In genomic region chr2:11406492-11407381, GRCh38 we compare ENCODE assay signal across 8 cellular contexts. TPM values are rescaled to one million over a fixed set of nuclear protein-coding genes. Genes with fewer than 3 reads are reported as not detected.
DNase-seq lines count a peak whose midpoint lies in the region; ATAC-seq and TF ChIP-seq lines count a peak whose summit lies in the region.

No MANE protein-coding gene starts in this region.

- H3K27me3 ChIP-seq in SK-N-SH (ENCODE audit: insufficient read depth) (no peaks in the 10 kb centered on the region), gastroesophageal sphincter (no peaks in the 10 kb centered on the region)
- H3K27me3 ChIP-seq in CD8-positive, alpha-beta T cell (ENCODE audit: insufficient read depth, low read length) = no peaks in the 10 kb centered on the region

- no peaks in the 10 kb centered on the region for H3K9me3 Mint-ChIP-seq in CD8-positive, alpha-beta T cell

- TF ChIP-seq CTCF in SK-N-SH (IDR thresholded peaks at IDR 0.05) (no peak), gastroesophageal sphincter (IDR thresholded peaks at IDR 0.05) (no peak), GM20000 (IDR thresholded peaks at IDR 0.05; ENCODE audit: extremely low read depth, missing control alignments) (no peak)
- no peak for TF ChIP-seq CTCF in CD8-positive, alpha-beta T cell (IDR thresholded peaks at IDR 0.05)

- H3K9ac ChIP-seq in SK-N-SH = no peak overlapping the region

- no peaks in the 10 kb centered on the region for H3K4me1 Mint-ChIP-seq in CD8-positive, alpha-beta T cell (ENCODE audit: low read depth)

- peaks cover 4 to 15% of the 10 kb centered on the region in 2 experiments; a peak in 2 of 4 replicates for H3K4me1 ChIP-seq in SK-N-SH (ENCODE audit: control insufficient read depth in 1 of 2, insufficient read depth in 2 of 2, low read depth in 1 of 2, low read length in 1 of 2)
- peaks cover 0 to 46% (median 2%) of the 10 kb centered on the region in 3 donors for H3K4me1 ChIP-seq in gastroesophageal sphincter
- H3K4me1 ChIP-seq in CD8-positive, alpha-beta T cell (ENCODE audit: insufficient read depth, low read length) = no peaks in the 10 kb centered on the region

- H3K27ac Mint-ChIP-seq in CD8-positive, alpha-beta T cell = no peak overlapping the region

- H3K4me3 Mint-ChIP-seq in CD8-positive, alpha-beta T cell = no peak overlapping the region

- H3K36me3 ChIP-seq in SK-N-SH (replicated peaks in 1 of 2; ENCODE audit: control insufficient read depth in 1 of 2, insufficient read depth in 2 of 2, low read length in 1 of 2) (no peaks in the 10 kb centered on the region), gastroesophageal sphincter (no peaks in the 10 kb centered on the region)
- no peaks in the 10 kb centered on the region for H3K36me3 ChIP-seq in CD8-positive, alpha-beta T cell (ENCODE audit: insufficient read depth, low read length)

- intact Hi-C loops in CD8-positive, alpha-beta T cell (cut with DNase I, micrococcal nuclease) = no loop called here

- TF ChIP-seq RAD21 in SK-N-SH (IDR thresholded peaks at IDR 0.05; ENCODE audit: low read length) = no peak

- POLR2A ChIA-PET in SK-N-SH (lab: Yijun Ruan, JAX) = no interaction called here
- POLR2A ChIA-PET in CD8-positive, alpha-beta T cell (lab: Charles Lee) = no interaction called here

- 80% methylated on average over 14 of the region's 14 CpGs for WGBS in SK-N-SH (ENCODE audit: low lambda C conversion rate)
- 19 to 23% methylated on average over 9 to 13 of the region's 14 CpGs for whole genome bisulfite sequencing in gastroesophageal sphincter (ENCODE audit: low coverage in 1 of 2), 2 donors

- H2AFZ ChIP-seq in SK-N-SH (ENCODE audit: low read depth) = peak overlapping the region; percentile 66

- DNase-seq in GM03348 (ENCODE audit: low spot score) (peak; percentile 87), SK-N-SH (peak; percentile 46), renal cortical epithelial cell (ENCODE audit: low read depth) (peak; percentile 59), GM20000 (ENCODE audit: low spot score) (no peak), GOT3 (lab: John Stamatoyannopoulos, UW) (no peak)
- no peak for DNase-seq in stimulated activated CD4-positive, alpha-beta T cell treated with anti-CD3 and anti-CD28 coated beads, Interleukin-1b, Interleukin-23, amount 100 ng/mL, for 48 hours
- DNase-seq in CD8-positive, alpha-beta T cell = no peak

- H3K4me3 ChIP-seq in SK-N-SH (ENCODE audit: low read depth in 2 of 2, low read length in 1 of 2) = no peak overlapping the region
- H3K4me3 ChIP-seq in gastroesophageal sphincter = no peak overlapping the region
- no peak overlapping the region for H3K4me3 ChIP-seq in CD8-positive, alpha-beta T cell (ENCODE audit: low read depth, low read length)

- H3K36me3 Mint-ChIP-seq in CD8-positive, alpha-beta T cell = no peaks in the 10 kb centered on the region

- H3K9me3 ChIP-seq in SK-N-SH (no peaks in the 10 kb centered on the region), gastroesophageal sphincter (no peaks in the 10 kb centered on the region)
- no peaks in the 10 kb centered on the region for H3K9me3 ChIP-seq in CD8-positive, alpha-beta T cell (ENCODE audit: low read length)

- ATAC-seq in gastroesophageal sphincter = peak; percentile 67
- no peak for ATAC-seq in CD8-positive, alpha-beta T cell

- H3K27ac ChIP-seq in SK-N-SH (ENCODE audit: low read depth in 2 of 2, low read length in 1 of 2) (no peak overlapping the region), gastroesophageal sphincter (peak overlapping the region; percentile 6 to 78 (median 74))
- no peak overlapping the region for H3K27ac ChIP-seq in CD8-positive, alpha-beta T cell (ENCODE audit: low read depth, low read length)

- no peak for TF ChIP-seq POLR2A in gastroesophageal sphincter (IDR thresholded peaks at IDR 0.05)

- H3K9me2 ChIP-seq in SK-N-SH = no peaks in the 10 kb centered on the region

- CTCF ChIA-PET in SK-N-SH (lab: Yijun Ruan, JAX) = interaction anchor here (1.1 to 18.9 kb wide), 4 partner anchors 9 to 275 kb away, joined by 3 to 294 read pairs (median 9); a partner anchor contains a TSS
- CTCF ChIA-PET in CD8-positive, alpha-beta T cell (lab: Charles Lee) = interaction anchor here (1.0 kb wide), 1 partner anchor 8 kb away, joined by 3 read pairs; no protein-coding TSS in a partner anchor

- no peaks in the 10 kb centered on the region for H4K20me1 ChIP-seq in SK-N-SH (ENCODE audit: insufficient read depth)

- no peaks in the 10 kb centered on the region for H3K79me2 ChIP-seq in SK-N-SH (ENCODE audit: insufficient read depth)

- TF ChIP-seq EP300 in SK-N-SH (IDR thresholded peaks at IDR 0.05; ENCODE audit: borderline replicate concordance in 1 of 2, low read depth in 1 of 2, low read length in 1 of 2) (no peak), gastroesophageal sphincter (IDR thresholded peaks at IDR 0.05) (no peak)

- no peaks in the 10 kb centered on the region for H3F3A ChIP-seq in SK-N-SH (replicated peaks; ENCODE audit: insufficient read depth)

- peaks cover 7% of the 10 kb centered on the region for H3K27me3 Mint-ChIP-seq in CD8-positive, alpha-beta T cell (ENCODE audit: low read depth)

- H3K4me2 ChIP-seq in SK-N-SH = no peak overlapping the region

TF ChIP-seq in SK-N-SH, 30 proteins besides CTCF, POLR2A, EP300 and RAD21:
- TF ChIP-seq POLR2AphosphoS5 (IDR thresholded peaks at IDR 0.05; ENCODE audit: low read depth, low read length) (no peak), MEF2A (IDR thresholded peaks at IDR 0.05; ENCODE audit: borderline replicate concordance, low read depth) (no peak), USF1 (IDR thresholded peaks at IDR 0.05; ENCODE audit: borderline replicate concordance, low read depth) (peak; percentile 53; the same call in 1 of the 2 replicates), TAF1 (IDR thresholded peaks at IDR 0.05; ENCODE audit: borderline replicate concordance, low read depth, low read length) (no peak), FOSL2 (IDR thresholded peaks at IDR 0.05; ENCODE audit: borderline replicate concordance, low read depth) (no peak), SIN3A (IDR thresholded peaks at IDR 0.05; ENCODE audit: borderline replicate concordance, low read depth, low read length) (no peak), ELF1 (IDR thresholded peaks at IDR 0.05) (no peak), GATA2 (CRISPR knock-in tag; IDR thresholded peaks at IDR 0.05) (no peak), RFX5 (IDR thresholded peaks at IDR 0.05; ENCODE audit: low read length) (no peak), GABPA (IDR thresholded peaks at IDR 0.05; ENCODE audit: low read depth) (no peak), TEAD4 (IDR thresholded peaks at IDR 0.05; ENCODE audit: borderline replicate concordance, insufficient read depth) (no peak), EZH2phosphoT487 (IDR thresholded peaks at IDR 0.05; ENCODE audit: borderline replicate concordance, low read depth) (no peak), CHD2 (IDR thresholded peaks at IDR 0.05; ENCODE audit: low read length, partially characterized antibody) (no peak), FOXM1 (IDR thresholded peaks at IDR 0.05; ENCODE audit: low read depth) (no peak), REST (IDR thresholded peaks at IDR 0.05; ENCODE audit: low read depth, low read length) (no peak), RCOR1 (IDR thresholded peaks at IDR 0.05; ENCODE audit: low read length) (no peak), MAX (IDR thresholded peaks at IDR 0.05; ENCODE audit: low read depth) (0 out of 2 replicates have a peak, but pooled peaks have one; percentile 20), MXI1 (IDR thresholded peaks at IDR 0.05; ENCODE audit: low read depth, low read length) (no peak)

RNA-seq across cellular contexts. Expression of gene E2F6, which starts 59.2 kb away (rescaled TPM):
- 15.3 and 19.7 TPM in 2 replicates for polyA plus RNA-seq in SK-N-SH (2012; rRNA removed)
- 18.9 and 19.2 TPM in 2 replicates for polyA plus RNA-seq in SK-N-SH (2012; cell fraction: cytosol; rRNA removed)
- polyA plus RNA-seq in SK-N-SH (2012; cell fraction: nucleus; rRNA removed) = 28.1 and 36.0 TPM in 2 replicates
- total RNA-seq in gastroesophageal sphincter (10 to 100 TPM; 15.6 to 20.1 (median 19.6) TPM), renal cortical epithelial cell (11.8 and 12.5 TPM in 2 replicates)
- total RNA-seq in CD8-positive, alpha-beta T cell = 1 to 10 TPM; 4.9 to 5.0 TPM

Comparison
In these comparisons a context has a peak if more than half of its experiments do, and no peak if none do; other contexts are left out.
1. DNase-seq: peak in GM03348 (single experiment), SK-N-SH (single experiment) and renal cortical epithelial cell (single experiment); none in GM20000 (single experiment), stimulated activated CD4-positive, alpha-beta T cell treated with anti-CD3 and anti-CD28 coated beads, Interleukin-1b, Interleukin-23, amount 100 ng/mL, for 48 hours (single experiment), GOT3 (single experiment) and CD8-positive, alpha-beta T cell (0 of 7).
2. H3K27ac ChIP-seq: peak in gastroesophageal sphincter (4 of 4); none in SK-N-SH (0 of 2) and CD8-positive, alpha-beta T cell (single experiment).